ENCODE assay signal across 8 cellular contexts in genomic region chr12:4526923-4527546, GRCh38. TPM values are rescaled to one million over a fixed set of nuclear protein-coding genes. Genes with fewer than 3 reads are reported as not detected.
DNase-seq lines count a peak whose midpoint lies in the region; ATAC-seq, FAIRE-seq and TF ChIP-seq lines count a peak whose summit lies in the region.

No MANE protein-coding gene starts in this region.

- peak; percentile 41 to 74 for TF ChIP-seq CTCF in right atrium auricular region (IDR thresholded peaks at IDR 0.05)
- peak; percentile 20 to 52 (median 32) for TF ChIP-seq CTCF in gastroesophageal sphincter (IDR thresholded peaks at IDR 0.05)

- H3K27me3 ChIP-seq in right atrium auricular region (no peaks in the 10 kb centered on the region), gastroesophageal sphincter (no peaks in the 10 kb centered on the region)

- intact Hi-C loops in Right ventricle myocardium inferior (cut with DNase I): loop anchor here (5.0 to 10.0 kb wide), 3 partner anchors 105 to 202 kb away; partner anchors contain the start of gene TIGAR

- H3K4me1 ChIP-seq in right atrium auricular region (no peaks in the 10 kb centered on the region), gastroesophageal sphincter (no peaks in the 10 kb centered on the region)

- TF ChIP-seq EP300 in gastroesophageal sphincter (IDR thresholded peaks at IDR 0.05): no peak

- H3K27ac ChIP-seq in right atrium auricular region: no peak overlapping the region
- H3K27ac ChIP-seq in gastroesophageal sphincter: no peak overlapping the region

- WGBS in gastroesophageal sphincter (ENCODE audit: low coverage in 1 of 2), 2 donors: 77 to 89% methylated on average over 2 of the region's 2 CpGs

- ATAC-seq in Right ventricle myocardium inferior: no peak
- ATAC-seq in gastroesophageal sphincter: no peak
- no peak for ATAC-seq in HG02623 (IDR thresholded peaks at IDR 0.05; ENCODE audit: unreplicated experiment)

- peaks cover 19% of the 10 kb centered on the region for H3K36me3 ChIP-seq in right atrium auricular region
- peaks cover 0 to 74% of the 10 kb centered on the region in 2 donors for H3K36me3 ChIP-seq in gastroesophageal sphincter

- H3K4me3 ChIP-seq in right atrium auricular region: no peak overlapping the region
- no peak overlapping the region for H3K4me3 ChIP-seq in gastroesophageal sphincter

- no peak for TF ChIP-seq POLR2A in gastroesophageal sphincter (IDR thresholded peaks at IDR 0.05)

- peak; percentile 83 for FAIRE-seq in RCC 7860 (lab: Jason Lieb, UNC)

- H3K9me3 ChIP-seq in right atrium auricular region (no peaks in the 10 kb centered on the region), gastroesophageal sphincter (no peaks in the 10 kb centered on the region)

- DNase-seq in right atrium auricular region (ENCODE audit: low spot score) (no peak), Right ventricle myocardium inferior (ENCODE audit: missing footprints) (no peak), RCC 7860 (ENCODE audit: low spot score) (peak; percentile 28), foreskin melanocyte (no peak), GF-D8 (lab: John Stamatoyannopoulos, UW) (no peak)
- DNase-seq in activated CD4-positive, alpha-beta T cell treated with anti-CD3 and anti-CD28 coated beads, Interleukin-2, amount 50 U/mL, for 1 hour: no peak

RNA-seq across cellular contexts. Expression of gene RAD51AP1, which starts 11.7 kb away (rescaled TPM):
- 1 to 10 TPM in 1 of 2 donors, under 1 TPM in 1; 0.86 to 1.3 TPM for total RNA-seq in right atrium auricular region
- 1.5 TPM for total RNA-seq in Right ventricle myocardium inferior
- under 1 TPM in 3 of 4 donors, not detected in 1; 0.40 to 0.74 (median 0.54) TPM for total RNA-seq in gastroesophageal sphincter

RNA-seq across cellular contexts. Expression of gene DYRK4, which starts 35.0 kb away (rescaled TPM):
- total RNA-seq in right atrium auricular region (10 to 100 TPM; 31.7 to 41.1 TPM), Right ventricle myocardium inferior (22.7 TPM), gastroesophageal sphincter (10 to 100 TPM; 43.1 to 53.9 (median 47.1) TPM)
